Comparison of ENCODE assay signal across 8 cellular contexts in genomic region chr14:55103005-55103640, GRCh38. TPM values are rescaled to one million over a fixed set of nuclear protein-coding genes. Genes with fewer than 3 reads are reported as not detected.
DNase-seq lines count a peak whose midpoint lies in the region; ATAC-seq and TF ChIP-seq lines count a peak whose summit lies in the region.

No MANE protein-coding gene starts in this region.

- TF ChIP-seq CTCF in GM12865 (IDR thresholded peaks at IDR 0.05; ENCODE audit: insufficient read depth, low read depth, low read length, missing control alignments) (no peak), omental fat pad (IDR thresholded peaks at IDR 0.05) (no peak)

- peak overlapping the region; percentile 35 for H3K4me3 ChIP-seq in GM12865 (ENCODE audit: low read depth, low read length)

- ATAC-seq in HG02763 (IDR thresholded peaks at IDR 0.05; ENCODE audit: unreplicated experiment) (peak; percentile 39), omental fat pad (ENCODE audit: low FRiP score) (peak; percentile 85), GM18858 (IDR thresholded peaks at IDR 0.05; ENCODE audit: unreplicated experiment) (no peak)

- DNase-seq in GM12865 (ENCODE audit: low read depth) (peak; percentile 92), NCI-H460 (ENCODE audit: extremely low read depth, low read depth) (peak; percentile 94), activated T-cell treated with anti-CD3 and anti-CD28 coated beads for 4 hours (peak; percentile 9), fibroblast of gingiva (ENCODE audit: low read depth) (peak; percentile 88), omental fat pad (ENCODE audit: low spot score) (peak; percentile 64), NCI-H2227 (lab: John Stamatoyannopoulos, UW; ENCODE audit: unreplicated experiment) (no peak)

RNA-seq across cellular contexts. Expression of gene LGALS3, which starts 25.9 kb away (rescaled TPM):
- total RNA-seq in NCI-H460 (2014; rRNA removed; shearing (Covaris generic)): 1,075 and 1,155 TPM in 2 replicates
- 941 and 1,250 TPM in 2 replicates for polyA plus RNA-seq in NCI-H460 (2014; cell fraction: nucleus; rRNA removed)
- 100 to 1,000 TPM; 325 to 450 (median 349) TPM for total RNA-seq in omental fat pad

RNA-seq across cellular contexts. Expression of gene MAPK1IP1L, which starts 51.7 kb away (rescaled TPM):
- 129 and 131 TPM in 2 replicates for total RNA-seq in NCI-H460 (2014; rRNA removed; shearing (Covaris generic))
- 43.3 and 49.8 TPM in 2 replicates for polyA plus RNA-seq in NCI-H460 (2014; cell fraction: nucleus; rRNA removed)
- total RNA-seq in omental fat pad: 10 to 100 TPM; 32.5 to 81.3 (median 68.8) TPM
